In the genomic region with DNA sequence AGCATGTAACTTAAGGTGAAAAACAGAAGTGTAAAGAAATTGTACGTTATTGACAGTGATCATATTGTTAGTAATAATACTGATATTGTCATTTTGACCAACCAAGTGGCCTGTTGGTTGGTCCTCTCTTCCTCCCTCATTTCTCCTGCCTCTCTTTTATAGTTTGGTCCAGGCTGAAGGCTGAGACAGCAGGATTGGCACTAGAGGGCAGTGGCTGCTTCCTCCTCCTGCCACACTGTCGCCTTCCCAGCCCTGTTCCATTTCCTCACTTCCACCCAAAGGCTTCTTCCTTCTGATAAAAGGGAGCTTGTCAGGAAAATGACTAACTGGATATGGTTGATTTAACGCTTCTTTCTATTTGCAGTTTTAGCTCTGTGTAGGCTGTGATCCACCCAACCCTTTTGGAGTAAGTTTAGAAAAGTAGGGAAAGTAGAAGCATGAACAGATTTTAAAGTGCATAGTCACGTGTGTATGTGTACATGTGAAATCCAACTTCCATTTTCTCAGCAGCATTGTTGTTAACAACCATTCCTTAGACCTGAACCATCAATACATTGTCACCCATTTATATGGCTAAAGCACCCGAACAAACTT, we compare ENCODE assay signal across 9 cellular contexts. TPM values are rescaled to one million over a fixed set of nuclear protein-coding genes. Genes with fewer than 3 reads are reported as not detected.
DNase-seq lines count a peak whose midpoint lies in the region; ATAC-seq and TF ChIP-seq lines count a peak whose summit lies in the region.
"Had no signal": no experiment of that assay in that cellular context is flagged by ENCODE, and none has a peak within 500 bp of the region (broad histone marks: within the 10 kb centered on the region; RNA-seq: fewer than 3 reads in every experiment).

No MANE protein-coding gene starts in this region.

- H3K27ac Mint-ChIP-seq in activated naive CD4-positive, alpha-beta T cell treated with anti-CD3 and anti-CD28 coated beads, Interleukin-2, amount 50 U/mL, for 72 hours = no peak overlapping the region

- peaks cover 0 to 8% of the 10 kb centered on the region in 2 experiments; a peak in 2 of 4 replicates for H3K4me1 ChIP-seq in SK-N-SH (ENCODE audit: control insufficient read depth in 1 of 2, insufficient read depth in 2 of 2, low read depth in 1 of 2, low read length in 1 of 2)
- H3K4me1 ChIP-seq: BLaER1 had no signal

- no peak for TF ChIP-seq EP300 in SK-N-SH (IDR thresholded peaks at IDR 0.05; ENCODE audit: borderline replicate concordance in 1 of 2, low read depth in 1 of 2, low read length in 1 of 2)

- TF ChIP-seq RAD21 in SK-N-SH (IDR thresholded peaks at IDR 0.05; ENCODE audit: low read length) = peak; percentile 76

- POLR2A ChIA-PET in SK-N-SH (lab: Yijun Ruan, JAX) = interaction anchor here (0.6 kb wide), 1 partner anchor 35 kb away, joined by 3 read pairs; a partner anchor contains a TSS

- H3K4me3 ChIP-seq in SK-N-SH (ENCODE audit: low read depth in 2 of 2, low read length in 1 of 2) = no peak overlapping the region
- H3K4me3 ChIP-seq: BLaER1 had no signal

- 88% methylated on average over 5 of the region's 5 CpGs for WGBS in SK-N-SH (ENCODE audit: low lambda C conversion rate)

- H3K79me2 ChIP-seq in SK-N-SH (ENCODE audit: insufficient read depth) = no peaks in the 10 kb centered on the region

- peak; percentile 85 for ATAC-seq in sciatic nerve
- no peak for ATAC-seq in GM19463 (IDR thresholded peaks at IDR 0.05; ENCODE audit: unreplicated experiment)
- ATAC-seq in activated naive CD4-positive, alpha-beta T cell treated with anti-CD3 and anti-CD28 coated beads, Interleukin-2, amount 50 U/mL, for 72 hours = no peak

- TF ChIP-seq CTCF in SK-N-SH (IDR thresholded peaks at IDR 0.05) = peak; percentile 59

- no peaks in the 10 kb centered on the region for H3K9me3 ChIP-seq in SK-N-SH

- intact Hi-C loops in sciatic nerve (cut with DNase I) = no loop called here

- no peak overlapping the region for H3K27ac ChIP-seq in SK-N-SH (ENCODE audit: low read depth in 2 of 2, low read length in 1 of 2)
- H3K27ac ChIP-seq: BLaER1 had no signal

- DNase-seq in NCI-H1436 (lab: John Stamatoyannopoulos, UW) (peak; percentile 12), NCI-H1436 treated with DMSO at 0.1 percent for 48 hours (lab: John Stamatoyannopoulos, UW) (no peak), SK-N-SH (peak; percentile 45), glomerular visceral epithelial cell (ENCODE audit: extremely low spot score) (peak; percentile 54), sciatic nerve (ENCODE audit: low spot score) (no peak)
- no peak for DNase-seq in activated naive CD4-positive, alpha-beta T cell treated with anti-CD3 and anti-CD28 coated beads, Interleukin-2, amount 50 U/mL, for 72 hours (ENCODE audit: low spot score in 2 of 2)
- DNase-seq in stimulated activated naive CD4-positive, alpha-beta T cell treated with Interleukin-2 at 50 U/mL for 16 hours (lab: John Stamatoyannopoulos, UW) = no peak

- no peaks in the 10 kb centered on the region for H4K20me1 ChIP-seq in SK-N-SH (ENCODE audit: insufficient read depth)
- H4K20me1 ChIP-seq: BLaER1 had no signal

- H3K27me3 ChIP-seq in SK-N-SH (ENCODE audit: insufficient read depth) = no peaks in the 10 kb centered on the region
- H3K27me3 ChIP-seq: BLaER1 had no signal

- peaks cover 10% of the 10 kb centered on the region for H3F3A ChIP-seq in SK-N-SH (replicated peaks; ENCODE audit: insufficient read depth)

- CTCF ChIA-PET in SK-N-SH (lab: Yijun Ruan, JAX) = interaction anchor here (0.6 to 4.1 kb wide), 24 partner anchors 9 to 1098 kb away, joined by 3 to 36 read pairs (median 3); no protein-coding TSS in a partner anchor

- peaks cover 18 to 20% of the 10 kb centered on the region in 2 experiments for H3K36me3 ChIP-seq in SK-N-SH (replicated peaks in 1 of 2; ENCODE audit: control insufficient read depth in 1 of 2, insufficient read depth in 2 of 2, low read length in 1 of 2)

- no peaks in the 10 kb centered on the region for H3K9me2 ChIP-seq in SK-N-SH

- peaks cover 13 to 14% of the 10 kb centered on the region in 2 donors for H3K36me3 Mint-ChIP-seq in activated naive CD4-positive, alpha-beta T cell treated with anti-CD3 and anti-CD28 coated beads, Interleukin-2, amount 50 U/mL, for 72 hours

- no peak overlapping the region for H3K4me2 ChIP-seq in SK-N-SH
- H3K4me2 ChIP-seq: BLaER1 had no signal

- no peak overlapping the region for H2AFZ ChIP-seq in SK-N-SH (ENCODE audit: low read depth)

- H3K9me3 Mint-ChIP-seq in activated naive CD4-positive, alpha-beta T cell treated with anti-CD3 and anti-CD28 coated beads, Interleukin-2, amount 50 U/mL, for 72 hours = no peaks in the 10 kb centered on the region

- no peak overlapping the region for H3K9ac ChIP-seq in SK-N-SH
- H3K9ac ChIP-seq: BLaER1 had no signal

TF ChIP-seq in SK-N-SH, 30 proteins besides CTCF, POLR2A, EP300 and RAD21:
- TF ChIP-seq, protein P1, sequence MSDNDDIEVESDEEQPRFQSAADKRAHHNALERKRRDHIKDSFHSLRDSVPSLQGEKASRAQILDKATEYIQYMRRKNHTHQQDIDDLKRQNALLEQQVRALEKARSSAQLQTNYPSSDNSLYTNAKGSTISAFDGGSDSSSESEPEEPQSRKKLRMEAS (IDR thresholded peaks at IDR 0.05; ENCODE audit: low read depth) = no peak
- peak; percentile 51 for TF ChIP-seq SMC3 (IDR thresholded peaks at IDR 0.05; ENCODE audit: low read depth, low read length)

RNA-seq across cellular contexts. Expression of a gene that starts 35.6 kb away (rescaled TPM):
- polyA plus RNA-seq in SK-N-SH (2012; rRNA removed) = 6.7 and 8.6 TPM in 2 replicates
- polyA plus RNA-seq in SK-N-SH (2012; cell fraction: cytosol; rRNA removed) = 8.0 and 8.9 TPM in 2 replicates
- polyA plus RNA-seq in SK-N-SH (2012; cell fraction: nucleus; rRNA removed) = 7.1 and 13.0 TPM in 2 replicates
- 10.5 TPM for total RNA-seq in sciatic nerve
- total RNA-seq in activated naive CD4-positive, alpha-beta T cell treated with anti-CD3 and anti-CD28 coated beads, Interleukin-2, amount 50 U/mL, for 72 hours = 10 to 100 TPM; 10.3 to 12.8 TPM

RNA-seq across cellular contexts. Expression of a gene that starts 35.8 kb away (rescaled TPM):
- polyA plus RNA-seq in SK-N-SH (2012; rRNA removed) = 37.5 and 48.2 TPM in 2 replicates
- polyA plus RNA-seq in SK-N-SH (2012; cell fraction: cytosol; rRNA removed) = 39.8 and 47.0 TPM in 2 replicates
- polyA plus RNA-seq in SK-N-SH (2012; cell fraction: nucleus; rRNA removed) = 38.6 and 42.4 TPM in 2 replicates
- total RNA-seq in sciatic nerve = 39.5 TPM
- total RNA-seq in activated naive CD4-positive, alpha-beta T cell treated with anti-CD3 and anti-CD28 coated beads, Interleukin-2, amount 50 U/mL, for 72 hours = 100 to 1,000 TPM in 1 of 2 donors, 10 to 100 TPM in 1; 87.4 to 116 TPM

Comparison
In these comparisons a context has a peak if more than half of its experiments do, and no peak if none do; other contexts are left out.
1. DNase-seq: peak in NCI-H1436 (single experiment), SK-N-SH (single experiment) and glomerular visceral epithelial cell (single experiment); none in NCI-H1436 treated with DMSO at 0.1 percent for 48 hours (single experiment), sciatic nerve (single experiment), activated naive CD4-positive, alpha-beta T cell treated with anti-CD3 and anti-CD28 coated beads, Interleukin-2, amount 50 U/mL, for 72 hours (0 of 2) and stimulated activated naive CD4-positive, alpha-beta T cell treated with Interleukin-2 at 50 U/mL for 16 hours (single experiment).